Comparison of ENCODE assay signal across 1 cellular context in the genomic region with DNA sequence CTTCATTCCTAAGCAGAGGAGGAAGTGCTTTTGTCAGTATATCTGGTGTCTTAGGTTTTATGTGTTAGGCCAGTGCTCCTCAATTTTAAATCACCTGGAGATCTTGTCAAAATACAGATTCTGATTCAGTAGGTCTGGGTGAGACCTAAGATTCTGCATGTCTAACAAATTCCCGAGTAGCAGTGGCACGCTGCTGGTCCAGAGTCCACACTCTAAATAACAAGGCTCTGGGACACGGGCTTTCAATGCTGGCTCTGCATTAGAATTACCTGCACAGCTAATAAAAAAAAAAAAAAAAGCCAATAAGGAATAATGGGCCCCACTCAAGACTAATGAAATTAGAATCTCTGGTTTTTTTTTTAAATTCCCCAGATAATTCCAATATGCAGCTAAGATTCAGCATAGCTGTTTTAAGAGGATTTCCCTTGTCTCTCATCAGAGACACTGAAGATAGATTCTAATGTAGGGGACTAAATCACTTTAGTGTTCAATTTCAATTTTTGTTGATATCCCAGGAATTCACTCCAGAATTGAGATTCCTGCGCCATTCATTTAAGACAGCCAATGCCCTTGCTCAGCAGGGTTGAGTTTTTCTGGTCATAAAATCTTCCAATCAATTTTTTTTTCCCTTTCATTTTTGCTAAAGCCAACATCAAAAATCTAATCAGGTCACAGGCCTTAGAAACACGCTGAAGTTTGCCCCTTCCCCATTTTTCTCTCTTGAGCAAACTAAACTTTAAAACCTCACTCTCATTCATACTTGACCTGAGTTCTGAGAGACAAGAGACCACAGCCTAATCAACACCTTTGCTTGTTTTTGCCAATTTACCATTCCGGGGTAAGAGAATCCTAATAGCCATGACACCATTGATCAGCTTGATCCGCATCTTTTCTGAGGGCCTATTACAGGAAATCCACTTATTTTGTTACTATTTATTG.
TF ChIP-seq lines count a peak whose summit lies in the region.

No MANE protein-coding gene starts in this region.

TF ChIP-seq in GM23338, 12 proteins besides CTCF, POLR2A, EP300 and RAD21 (continued from another document):
- TF ChIP-seq, protein P1, sequence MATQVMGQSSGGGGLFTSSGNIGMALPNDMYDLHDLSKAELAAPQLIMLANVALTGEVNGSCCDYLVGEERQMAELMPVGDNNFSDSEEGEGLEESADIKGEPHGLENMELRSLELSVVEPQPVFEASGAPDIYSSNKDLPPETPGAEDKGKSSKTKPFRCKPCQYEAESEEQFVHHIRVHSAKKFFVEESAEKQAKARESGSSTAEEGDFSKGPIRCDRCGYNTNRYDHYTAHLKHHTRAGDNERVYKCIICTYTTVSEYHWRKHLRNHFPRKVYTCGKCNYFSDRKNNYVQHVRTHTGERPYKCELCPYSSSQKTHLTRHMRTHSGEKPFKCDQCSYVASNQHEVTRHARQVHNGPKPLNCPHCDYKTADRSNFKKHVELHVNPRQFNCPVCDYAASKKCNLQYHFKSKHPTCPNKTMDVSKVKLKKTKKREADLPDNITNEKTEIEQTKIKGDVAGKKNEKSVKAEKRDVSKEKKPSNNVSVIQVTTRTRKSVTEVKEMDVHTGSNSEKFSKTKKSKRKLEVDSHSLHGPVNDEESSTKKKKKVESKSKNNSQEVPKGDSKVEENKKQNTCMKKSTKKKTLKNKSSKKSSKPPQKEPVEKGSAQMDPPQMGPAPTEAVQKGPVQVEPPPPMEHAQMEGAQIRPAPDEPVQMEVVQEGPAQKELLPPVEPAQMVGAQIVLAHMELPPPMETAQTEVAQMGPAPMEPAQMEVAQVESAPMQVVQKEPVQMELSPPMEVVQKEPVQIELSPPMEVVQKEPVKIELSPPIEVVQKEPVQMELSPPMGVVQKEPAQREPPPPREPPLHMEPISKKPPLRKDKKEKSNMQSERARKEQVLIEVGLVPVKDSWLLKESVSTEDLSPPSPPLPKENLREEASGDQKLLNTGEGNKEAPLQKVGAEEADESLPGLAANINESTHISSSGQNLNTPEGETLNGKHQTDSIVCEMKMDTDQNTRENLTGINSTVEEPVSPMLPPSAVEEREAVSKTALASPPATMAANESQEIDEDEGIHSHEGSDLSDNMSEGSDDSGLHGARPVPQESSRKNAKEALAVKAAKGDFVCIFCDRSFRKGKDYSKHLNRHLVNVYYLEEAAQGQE (IDR thresholded peaks at IDR 0.05; ENCODE audit: unreplicated experiment), result no peak
- TF ChIP-seq NANOG (IDR thresholded peaks at IDR 0.05; ENCODE audit: borderline replicate concordance) (no peak), STAT1 (IDR thresholded peaks at IDR 0.05; ENCODE audit: unreplicated experiment) (no peak), EZH2 (IDR thresholded peaks at IDR 0.05; ENCODE audit: low read depth, unreplicated experiment) (no peak), ZNF331 (CRISPR knock-in tag; IDR thresholded peaks at IDR 0.05; ENCODE audit: low read depth) (no peak), CREB1 (CRISPR knock-in tag; IDR thresholded peaks at IDR 0.05; ENCODE audit: low read depth) (no peak)
